Comparison of ENCODE assay signal across 14 cellular contexts in the genomic region with DNA sequence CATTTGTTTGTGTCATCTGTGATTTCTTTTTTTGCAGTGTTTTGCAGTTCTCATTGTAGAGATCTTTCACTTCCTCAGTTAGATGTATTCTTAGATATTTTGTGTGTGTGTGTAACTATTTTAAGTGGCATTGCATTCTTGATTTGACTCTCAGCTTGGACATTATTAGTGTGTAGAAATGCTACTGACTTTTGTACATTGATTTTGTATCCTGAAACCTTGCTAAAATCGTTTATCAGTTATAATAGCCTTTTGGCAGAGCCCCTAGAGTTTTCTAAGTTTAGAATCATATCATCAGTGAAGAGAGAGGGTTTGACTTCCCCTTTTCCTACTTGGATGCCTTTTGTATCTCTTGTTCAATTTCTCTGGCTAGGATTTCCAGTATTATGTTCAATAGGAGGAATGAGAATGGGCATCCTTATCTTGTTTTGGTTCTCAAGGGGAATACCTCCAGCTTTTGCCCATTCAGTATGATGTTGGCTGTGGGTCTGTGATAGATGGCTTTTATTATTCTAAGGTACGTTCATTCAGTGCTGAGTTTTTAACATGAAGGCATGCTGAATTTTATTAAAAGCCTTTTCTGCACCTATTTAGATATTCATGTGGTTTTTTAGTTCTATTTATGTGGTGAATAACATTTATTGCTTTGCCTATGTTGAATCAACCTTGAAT.
DNase-seq lines count a peak whose midpoint lies in the region; ATAC-seq and TF ChIP-seq lines count a peak whose summit lies in the region.
"Had no signal": no experiment of that assay in that cellular context is flagged by ENCODE, and none has a peak within 500 bp of the region (broad histone marks: within the 10 kb centered on the region; RNA-seq: fewer than 3 reads in every experiment).

No MANE protein-coding gene starts in this region.

- TF ChIP-seq CTCF in GM13977 (IDR thresholded peaks at IDR 0.05; ENCODE audit: extremely low read depth, insufficient read depth, missing control alignments), result no peak

- DNase-seq in NOMO-1 treated with DMSO at 0.1 percent for 48 hours (lab: John Stamatoyannopoulos, UW; ENCODE audit: unreplicated experiment) (peak; percentile 50), NOMO-1 treated with dmso at 0.1 percent for 144 hours (lab: John Stamatoyannopoulos, UW; ENCODE audit: unreplicated experiment) (no peak), GM13977 (ENCODE audit: low spot score) (no peak), NCI-H2227 (lab: John Stamatoyannopoulos, UW; ENCODE audit: unreplicated experiment) (no peak), NCI-H1930 (lab: John Stamatoyannopoulos, UW) (no peak)
- no peak for DNase-seq in stimulated activated CD4-positive, alpha-beta T cell treated with anti-CD3 and anti-CD28 coated beads, Interleukin-2, amount 100 ng/mL, for 48 hours
- DNase-seq: 8988T, amygdala, DMS79, GOT3, mucosa of descending colon had no signal

- ATAC-seq in HG02610 (IDR thresholded peaks at IDR 0.05; ENCODE audit: unreplicated experiment) (peak; percentile 95), HG03378 (IDR thresholded peaks at IDR 0.05; ENCODE audit: unreplicated experiment) (peak; percentile 96)
- ATAC-seq: mucosa of descending colon, sciatic nerve had no signal

- in situ Hi-C loops in GM13977 (cut with MboI; ENCODE audit: low pct_unique_long_range_greater_than_20kb, low sequenced_read_pairs, unreplicated experiment), result no loop called here
